18 cellular contexts compared by ENCODE assay signal in the genomic region with DNA sequence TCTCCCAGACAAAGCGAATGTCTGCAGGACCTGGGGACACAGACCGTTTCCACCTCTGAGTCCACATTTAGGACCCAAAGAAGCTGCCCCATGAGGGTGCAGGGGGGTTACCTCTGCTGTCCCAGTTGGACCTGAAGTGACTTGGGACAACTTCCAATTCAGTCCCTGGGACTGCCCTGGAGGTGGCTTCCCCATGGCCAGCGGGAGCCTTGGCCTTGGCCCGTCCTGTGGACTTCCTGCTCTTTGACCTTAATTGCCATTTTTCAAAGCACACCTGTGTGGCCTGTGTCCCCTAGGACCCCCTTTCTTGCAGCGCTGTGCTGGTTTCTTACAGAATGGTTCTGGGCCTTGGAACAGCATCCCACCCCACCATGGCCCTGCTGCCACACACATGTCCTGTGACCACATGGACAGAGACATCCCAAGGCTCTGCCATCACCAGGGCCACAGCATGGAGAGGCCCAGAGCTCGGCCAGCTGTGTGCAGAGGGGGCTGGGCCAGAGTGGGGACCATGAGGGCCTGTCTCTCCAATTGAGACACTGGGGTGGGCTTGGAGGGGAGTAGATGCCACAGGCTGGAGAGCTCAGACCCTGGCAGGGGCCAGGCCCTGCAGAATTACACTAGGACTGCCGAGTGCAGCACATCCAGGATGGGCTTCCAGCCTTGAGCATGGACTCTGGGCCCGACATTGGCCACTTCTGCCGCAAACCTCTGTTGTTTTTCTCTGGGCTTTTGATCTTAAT. TPM values are rescaled to one million over a fixed set of nuclear protein-coding genes. Genes with fewer than 3 reads are reported as not detected.
DNase-seq lines count a peak whose midpoint lies in the region; ATAC-seq and TF ChIP-seq lines count a peak whose summit lies in the region.
"Had no signal": no experiment of that assay in that cellular context is flagged by ENCODE, and none has a peak within 500 bp of the region (broad histone marks: within the 10 kb centered on the region; RNA-seq: fewer than 3 reads in every experiment).

No MANE protein-coding gene starts in this region.

- H3K4me3 ChIP-seq in tibial artery = no peak overlapping the region
- H3K4me3 ChIP-seq: body of pancreas, right atrium auricular region had no signal

- no peak overlapping the region for H3K4me3 Mint-ChIP-seq in activated naive CD4-positive, alpha-beta T cell treated with anti-CD3 and anti-CD28 coated beads, Interleukin-2, amount 10 ng/mL, durations not matched to agents 7 days and 5 days
- H3K4me3 Mint-ChIP-seq in WTC11 = no peak overlapping the region
- H3K4me3 Mint-ChIP-seq in neural crest cell = peak overlapping the region; percentile 51
- H3K4me3 Mint-ChIP-seq: nephron progenitor cell had no signal

- peaks cover 4% of the 10 kb centered on the region for H3K4me1 Mint-ChIP-seq in activated naive CD4-positive, alpha-beta T cell treated with anti-CD3 and anti-CD28 coated beads, Interleukin-2, amount 10 ng/mL, durations not matched to agents 7 days and 5 days
- H3K4me1 Mint-ChIP-seq in WTC11 (no peaks in the 10 kb centered on the region), neural crest cell (no peaks in the 10 kb centered on the region)

- ATAC-seq in WTC11 (no peak), HG03469 (IDR thresholded peaks at IDR 0.05; ENCODE audit: unreplicated experiment) (no peak)
- ATAC-seq: body of pancreas, Right ventricle myocardium inferior had no signal

- TF ChIP-seq CTCF in WTC11 (IDR thresholded peaks at IDR 0.05) (no peak), neural crest cell (conservative IDR thresholded peaks at IDR 0.05) (no peak), tibial artery (IDR thresholded peaks at IDR 0.05) (no peak)

- POLR2A ChIA-PET in WTC11 (lab: Charles Lee) = no interaction called here

- no peaks in the 10 kb centered on the region for H3K27me3 ChIP-seq in tibial artery
- H3K27me3 ChIP-seq: body of pancreas, right atrium auricular region had no signal

- H3K36me3 Mint-ChIP-seq in activated naive CD4-positive, alpha-beta T cell treated with anti-CD3 and anti-CD28 coated beads, Interleukin-2, amount 10 ng/mL, durations not matched to agents 7 days and 5 days = peaks cover 32% of the 10 kb centered on the region
- H3K36me3 Mint-ChIP-seq in WTC11 (peaks cover 24% of the 10 kb centered on the region), neural crest cell (ENCODE audit: low read depth) (peaks cover 13% of the 10 kb centered on the region)

- H3K4me1 ChIP-seq in tibial artery = no peaks in the 10 kb centered on the region
- H3K4me1 ChIP-seq: body of pancreas had no signal

- H3K27me3 Mint-ChIP-seq in activated naive CD4-positive, alpha-beta T cell treated with anti-CD3 and anti-CD28 coated beads, Interleukin-2, amount 10 ng/mL, durations not matched to agents 7 days and 5 days = no peaks in the 10 kb centered on the region
- H3K27me3 Mint-ChIP-seq in WTC11 (ENCODE audit: low read depth) (no peaks in the 10 kb centered on the region), neural crest cell (ENCODE audit: low read depth) (no peaks in the 10 kb centered on the region)

- H3K9me3 ChIP-seq in tibial artery = no peaks in the 10 kb centered on the region
- H3K9me3 ChIP-seq: body of pancreas, right atrium auricular region had no signal

- peaks cover 26 to 38% (median 33%) of the 10 kb centered on the region in 3 donors for H3K36me3 ChIP-seq in tibial artery

- H3K9me3 Mint-ChIP-seq in activated naive CD4-positive, alpha-beta T cell treated with anti-CD3 and anti-CD28 coated beads, Interleukin-2, amount 10 ng/mL, durations not matched to agents 7 days and 5 days = no peaks in the 10 kb centered on the region
- H3K9me3 Mint-ChIP-seq in WTC11 (no peaks in the 10 kb centered on the region), neural crest cell (no peaks in the 10 kb centered on the region)
- H3K9me3 Mint-ChIP-seq: nephron progenitor cell had no signal

- intact Hi-C loops in tibial artery (cut with DNase I; ENCODE audit: low total_unique reads) = no loop called here

- CTCF ChIA-PET in activated naive CD4-positive, alpha-beta T cell treated with anti-CD3 and anti-CD28 coated beads, Interleukin-2, amount 10 ng/mL, durations not matched to agents 7 days and 5 days (lab: Charles Lee) = no interaction called here
- CTCF ChIA-PET in WTC11 (lab: Charles Lee) = interaction anchor here (1.1 kb wide), 1 partner anchor 230 kb away, joined by 5 read pairs; no protein-coding TSS in a partner anchor

- no peak overlapping the region for H3K27ac ChIP-seq in tibial artery
- H3K27ac ChIP-seq: body of pancreas, right atrium auricular region had no signal

- H3K27ac Mint-ChIP-seq in activated naive CD4-positive, alpha-beta T cell treated with anti-CD3 and anti-CD28 coated beads, Interleukin-2, amount 10 ng/mL, durations not matched to agents 7 days and 5 days = no peak overlapping the region
- H3K27ac Mint-ChIP-seq in WTC11 (0 out of 2 replicates have a peak overlapping the region, but pooled peaks have one; percentile 45), neural crest cell (ENCODE audit: unreplicated experiment) (peak overlapping the region; percentile 35)
- H3K27ac Mint-ChIP-seq: nephron progenitor cell had no signal

- DNase-seq in activated naive CD4-positive, alpha-beta T cell treated with anti-CD3 and anti-CD28 coated beads, Interleukin-2, amount 10 ng/mL, durations not matched to agents 7 days and 5 days = peak; percentile 19
- DNase-seq in activated naive CD4-positive, alpha-beta T cell treated with Interleukin-2 at 50 U/mL for 16 hours = no peak
- DNase-seq in WTC11 (ENCODE audit: low spot score) (no peak), neural crest cell (ENCODE audit: low read depth, low spot score) (no peak), tibial artery (peak; percentile 17 to 60), NCI-H146 treated with DMSO at 0.1 percent for 48 hours (lab: John Stamatoyannopoulos, UW; ENCODE audit: unreplicated experiment) (no peak), NCI-H187 treated with DMSO at 0.1 percent for 48 hours (lab: John Stamatoyannopoulos, UW) (no peak)
- DNase-seq: body of pancreas; GOT3; MM.1S; NCI-H2029; NCI-H446; nephron progenitor cell; stimulated activated naive CD4-positive, alpha-beta T cell treated with Interleukin-2 at 50 U/mL for 16 hours; SW 1271 had no signal

TF ChIP-seq in WTC11, 78 proteins besides CTCF, POLR2A, EP300 and RAD21:
- TF ChIP-seq SMAD4 (CRISPR knock-in tag; IDR thresholded peaks at IDR 0.05) (no peak), PRRX2 (CRISPR knock-in tag; IDR thresholded peaks at IDR 0.05) (0 out of 2 replicates have a peak, but pooled peaks have one; percentile 15)

RNA-seq across cellular contexts. Expression of a gene that starts 45.8 kb away (rescaled TPM):
- total RNA-seq in WTC11 (2021) (66.2 to 72.8 TPM (median 66.8 TPM) in 3 replicates), neural crest cell (56.7 and 62.6 TPM in 2 replicates)

RNA-seq across cellular contexts. Expression of a gene that starts 53.1 kb away (rescaled TPM):
- total RNA-seq in WTC11 (2021) (299 to 319 TPM (median 313 TPM) in 3 replicates), neural crest cell (174 and 184 TPM in 2 replicates)

Comparison
In these comparisons a context has a peak if more than half of its experiments do, and no peak if none do; other contexts are left out.
1. DNase-seq: peak in activated naive CD4-positive, alpha-beta T cell treated with anti-CD3 and anti-CD28 coated beads, Interleukin-2, amount 10 ng/mL, durations not matched to agents 7 days and 5 days (single experiment) and tibial artery (2 of 2); none in activated naive CD4-positive, alpha-beta T cell treated with Interleukin-2 at 50 U/mL for 16 hours (single experiment), WTC11 (single experiment), neural crest cell (single experiment), NCI-H146 treated with DMSO at 0.1 percent for 48 hours (single experiment) and NCI-H187 treated with DMSO at 0.1 percent for 48 hours (single experiment).